In genomic region chr14:67816326-67817009, GRCh38 we compare ENCODE assay signal across 8 cellular contexts. TPM values are rescaled to one million over a fixed set of nuclear protein-coding genes. Genes with fewer than 3 reads are reported as not detected.
A peak's percentile ranks its signal among the peaks of the same experiment; 100 is the strongest.
DNase-seq lines count a peak whose midpoint lies in the region; ATAC-seq and TF ChIP-seq lines count a peak whose summit lies in the region.

ZFYVE26 (minus strand) TSS chr14:67816590; CDS start chr14:67815963, 627 bp downstream.

- H3K4me3 Mint-ChIP-seq in type B pancreatic cell: peak within 1 kb of the TSS; percentile 92

- H3K27ac ChIP-seq in heart left ventricle: peak within 1 kb of the TSS in 11 of 12 donors; percentile 27 to 84 (median 71)

- ATAC-seq in HG02798 (IDR thresholded peaks at IDR 0.05; ENCODE audit: poor library complexity, unreplicated experiment): peak; percentile 92
- ATAC-seq in heart left ventricle: peak; percentile 92 to 97 (median 96)

- H3K36me3 Mint-ChIP-seq in type B pancreatic cell: peaks cover 8% of the 10 kb centered on the region

- DNase-seq in NCI-H1436 (lab: John Stamatoyannopoulos, UW): peak; percentile 95
- peak; percentile 87 for DNase-seq in T follicular helper cell (ENCODE audit: low read depth)
- peak; percentile 98 for DNase-seq in adipocyte (ENCODE audit: low read depth)
- peak; percentile 89 to 94 (median 93) for DNase-seq in heart left ventricle
- peak; percentile 98 for DNase-seq in pons (ENCODE audit: low spot score)
- DNase-seq in type B pancreatic cell (ENCODE audit: extremely low spot score, unreplicated experiment): peak; percentile 91

- no peaks in the 10 kb centered on the region for H3K9me3 ChIP-seq in adipocyte (ENCODE audit: control insufficient read depth, low read length)
- H3K9me3 ChIP-seq in heart left ventricle: no peaks in the 10 kb centered on the region

- peak within 1 kb of the TSS; percentile 80 for H3K4me3 ChIP-seq in GM12875 (ENCODE audit: low read depth, low read length)
- H3K4me3 ChIP-seq in adipocyte (ENCODE audit: low read length): peak within 1 kb of the TSS; percentile 87
- peak within 1 kb of the TSS; percentile 53 to 90 (median 78) for H3K4me3 ChIP-seq in heart left ventricle

- peak within 1 kb of the TSS; percentile 87 for H3K27ac Mint-ChIP-seq in type B pancreatic cell

- intact Hi-C loops in heart left ventricle (cut with DNase I): no loop called here

- H3K27me3 Mint-ChIP-seq in type B pancreatic cell: no peaks in the 10 kb centered on the region

- H3K4me1 ChIP-seq in adipocyte (ENCODE audit: control insufficient read depth, insufficient read depth, low read length) (peaks cover 28% of the 10 kb centered on the region), heart left ventricle (peaks cover 0 to 57% (median 15%) of the 10 kb centered on the region in 12 donors)

- peak within 1 kb of the TSS; percentile 81 for H3K9ac ChIP-seq in adipocyte (ENCODE audit: low read length)

- WGBS in heart left ventricle, 4 donors: 0% methylated on average over 26 of the region's 26 CpGs

- H3K4me1 Mint-ChIP-seq in type B pancreatic cell (ENCODE audit: unreplicated experiment): peaks cover 31% of the 10 kb centered on the region

- H3K27me3 ChIP-seq in adipocyte (replicated peaks; ENCODE audit: control insufficient read depth, insufficient read depth, low read length) (no peaks in the 10 kb centered on the region), heart left ventricle (no peaks in the 10 kb centered on the region)

- peaks cover 18% of the 10 kb centered on the region for H3K36me3 ChIP-seq in adipocyte (ENCODE audit: control insufficient read depth, insufficient read depth, low read length, severe bottlenecking)
- peaks cover 0 to 32% (median 26%) of the 10 kb centered on the region in 9 donors for H3K36me3 ChIP-seq in heart left ventricle

- TF ChIP-seq POLR2A in heart left ventricle (IDR thresholded peaks at IDR 0.05): peak in 1 of 2 donors; percentile 59

- TF ChIP-seq CTCF in GM12875 (IDR thresholded peaks at IDR 0.05; ENCODE audit: borderline replicate concordance, insufficient read depth, low read depth, low read length): no peak
- TF ChIP-seq CTCF in heart left ventricle (IDR thresholded peaks at IDR 0.05): no peak
- no peak for TF ChIP-seq CTCF in type B pancreatic cell (conservative IDR thresholded peaks at IDR 0.05)

- H3K9me3 Mint-ChIP-seq in type B pancreatic cell: no peaks in the 10 kb centered on the region

RNA-seq across cellular contexts. Expression of gene ZFYVE26, which starts in this region (rescaled TPM):
- total RNA-seq in heart left ventricle (10 to 100 TPM in 8 of 9 donors, 1 to 10 TPM in 1; 8.5 to 24.1 (median 18.8) TPM), type B pancreatic cell (ENCODE audit: low replicate concordance) (33.8 and 36.6 TPM in 2 replicates)
- 1 to 10 TPM; 5.1 to 7.5 TPM for polyA plus RNA-seq in heart left ventricle

Comparison
In these comparisons a context has a peak if more than half of its experiments do, and no peak if none do; other contexts are left out.
1. Peak in every context shown above with its lines: DNase-seq, ATAC-seq, H3K4me3 ChIP-seq and H3K27ac ChIP-seq.